ENCODE assay signal across 1 cellular context in genomic region chr19:17305517-17306284, GRCh38.
TF ChIP-seq lines count a peak whose summit lies in the region.

MRPL34 (plus strand) TSS chr19:17305872; CDS start chr19:17305893, 21 bp downstream.

TF ChIP-seq in HepG2, 621 proteins besides CTCF, POLR2A, EP300 and RAD21 (continued from another document and continues in another):
- TF ChIP-seq, protein P1, sequence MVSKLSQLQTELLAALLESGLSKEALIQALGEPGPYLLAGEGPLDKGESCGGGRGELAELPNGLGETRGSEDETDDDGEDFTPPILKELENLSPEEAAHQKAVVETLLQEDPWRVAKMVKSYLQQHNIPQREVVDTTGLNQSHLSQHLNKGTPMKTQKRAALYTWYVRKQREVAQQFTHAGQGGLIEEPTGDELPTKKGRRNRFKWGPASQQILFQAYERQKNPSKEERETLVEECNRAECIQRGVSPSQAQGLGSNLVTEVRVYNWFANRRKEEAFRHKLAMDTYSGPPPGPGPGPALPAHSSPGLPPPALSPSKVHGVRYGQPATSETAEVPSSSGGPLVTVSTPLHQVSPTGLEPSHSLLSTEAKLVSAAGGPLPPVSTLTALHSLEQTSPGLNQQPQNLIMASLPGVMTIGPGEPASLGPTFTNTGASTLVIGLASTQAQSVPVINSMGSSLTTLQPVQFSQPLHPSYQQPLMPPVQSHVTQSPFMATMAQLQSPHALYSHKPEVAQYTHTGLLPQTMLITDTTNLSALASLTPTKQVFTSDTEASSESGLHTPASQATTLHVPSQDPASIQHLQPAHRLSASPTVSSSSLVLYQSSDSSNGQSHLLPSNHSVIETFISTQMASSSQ (IDR thresholded peaks at IDR 0.05; ENCODE audit: low read depth), result no peak
- TF ChIP-seq, protein P1 (CRISPR knock-in tag; IDR thresholded peaks at IDR 0.05; ENCODE audit: borderline replicate concordance), result no peak; the same call in 1 of the 2 replicates
- TF ChIP-seq ZNF33B (CRISPR knock-in tag; IDR thresholded peaks at IDR 0.05) (no peak; the same call in 1 of the 2 replicates), MYNN (CRISPR knock-in tag; IDR thresholded peaks at IDR 0.05; ENCODE audit: low read depth) (no peak; the same call in 1 of the 2 replicates), FOXA3 (CRISPR knock-in tag; IDR thresholded peaks at IDR 0.05) (peak; percentile 62), LBX2 (CRISPR knock-in tag; IDR thresholded peaks at IDR 0.05; ENCODE audit: borderline replicate concordance) (no peak), ZNF451 (CRISPR knock-in tag; IDR thresholded peaks at IDR 0.05) (no peak), ZNF136 (CRISPR knock-in tag; IDR thresholded peaks at IDR 0.05; ENCODE audit: low read depth) (no peak), HNRNPK (IDR thresholded peaks at IDR 0.05; ENCODE audit: low read depth, low read length, poor library complexity, severe bottlenecking) (peak; percentile 97), TARDBP (CRISPR knock-in tag; IDR thresholded peaks at IDR 0.05) (peak; percentile 74), ZNF772 (CRISPR knock-in tag; IDR thresholded peaks at IDR 0.05) (peak; percentile 58; the same call in 1 of the 2 replicates), ZNF431 (CRISPR knock-in tag; IDR thresholded peaks at IDR 0.05; ENCODE audit: borderline replicate concordance, low read depth) (no peak), FOXM1 (CRISPR knock-in tag; IDR thresholded peaks at IDR 0.05) (no peak), MAFK (conservative IDR thresholded peaks at IDR 0.05 in 1 of 2, IDR thresholded peaks at IDR 0.05 in 1 of 2; ENCODE audit: low read length in 2 of 2) (no peak), MTA3 (CRISPR knock-in tag; IDR thresholded peaks at IDR 0.05) (no peak), FOXP1 (IDR thresholded peaks at IDR 0.05) (no peak; the same call in 1 of the 2 replicates), FOXP1 (CRISPR knock-in tag; IDR thresholded peaks at IDR 0.05) (no peak), RBM39 (IDR thresholded peaks at IDR 0.05; ENCODE audit: low read depth, low read length, poor library complexity, severe bottlenecking) (peak; percentile 59), ZNF629 (CRISPR knock-in tag; conservative IDR thresholded peaks at IDR 0.05) (no peak), ZNF737 (CRISPR knock-in tag; IDR thresholded peaks at IDR 0.05; ENCODE audit: borderline replicate concordance) (no peak), ZNF672 (CRISPR knock-in tag; IDR thresholded peaks at IDR 0.05) (no peak), KAT2B (IDR thresholded peaks at IDR 0.05; ENCODE audit: borderline replicate concordance, low read depth, low read length) (no peak), ZBTB37 (CRISPR knock-in tag; IDR thresholded peaks at IDR 0.05) (no peak), ZNF326 (CRISPR knock-in tag; IDR thresholded peaks at IDR 0.05; ENCODE audit: borderline replicate concordance) (no peak), ZNF660 (CRISPR knock-in tag; IDR thresholded peaks at IDR 0.05; ENCODE audit: borderline replicate concordance, low read depth) (no peak), ZNF619 (CRISPR knock-in tag; IDR thresholded peaks at IDR 0.05) (0 out of 2 replicates have a peak, but pooled peaks have one; percentile 22), NCOA1 (CRISPR knock-in tag; IDR thresholded peaks at IDR 0.05) (0 out of 2 replicates have a peak, but pooled peaks have one; percentile 31), ZNF543 (CRISPR knock-in tag; IDR thresholded peaks at IDR 0.05) (peak; percentile 83), MATR3 (CRISPR knock-in tag; IDR thresholded peaks at IDR 0.05) (no peak), SMARCC2 (IDR thresholded peaks at IDR 0.05) (no peak), SMARCE1 (IDR thresholded peaks at IDR 0.05; ENCODE audit: borderline replicate concordance) (no peak), XBP1 (CRISPR knock-in tag; IDR thresholded peaks at IDR 0.05) (peak; percentile 83; the same call in 1 of the 2 replicates), ZNF337 (CRISPR knock-in tag; IDR thresholded peaks at IDR 0.05; ENCODE audit: borderline replicate concordance, low read depth) (peak; percentile 14; the same call in 1 of the 2 replicates), ZNF430 (CRISPR knock-in tag; IDR thresholded peaks at IDR 0.05) (no peak; the same call in 1 of the 2 replicates)
- TF ChIP-seq, protein P2, sequence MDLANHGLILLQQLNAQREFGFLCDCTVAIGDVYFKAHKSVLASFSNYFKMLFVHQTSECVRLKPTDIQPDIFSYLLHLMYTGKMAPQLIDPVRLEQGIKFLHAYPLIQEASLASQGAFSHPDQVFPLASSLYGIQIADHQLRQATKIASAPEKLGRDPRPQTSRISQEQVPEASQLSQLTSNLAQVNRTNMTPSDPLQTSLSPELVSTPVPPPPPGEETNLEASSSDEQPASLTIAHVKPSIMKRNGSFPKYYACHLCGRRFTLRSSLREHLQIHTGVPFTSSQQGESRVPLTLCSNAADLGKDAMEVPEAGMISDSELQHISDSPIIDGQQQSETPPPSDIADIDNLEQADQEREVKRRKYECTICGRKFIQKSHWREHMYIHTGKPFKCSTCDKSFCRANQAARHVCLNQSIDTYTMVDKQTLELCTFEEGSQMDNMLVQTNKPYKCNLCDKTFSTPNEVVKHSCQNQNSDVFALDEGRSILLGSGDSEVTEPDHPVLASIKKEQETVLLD (CRISPR knock-in tag; IDR thresholded peaks at IDR 0.05; ENCODE audit: low read depth), result no peak
- TF ChIP-seq, protein P3, sequence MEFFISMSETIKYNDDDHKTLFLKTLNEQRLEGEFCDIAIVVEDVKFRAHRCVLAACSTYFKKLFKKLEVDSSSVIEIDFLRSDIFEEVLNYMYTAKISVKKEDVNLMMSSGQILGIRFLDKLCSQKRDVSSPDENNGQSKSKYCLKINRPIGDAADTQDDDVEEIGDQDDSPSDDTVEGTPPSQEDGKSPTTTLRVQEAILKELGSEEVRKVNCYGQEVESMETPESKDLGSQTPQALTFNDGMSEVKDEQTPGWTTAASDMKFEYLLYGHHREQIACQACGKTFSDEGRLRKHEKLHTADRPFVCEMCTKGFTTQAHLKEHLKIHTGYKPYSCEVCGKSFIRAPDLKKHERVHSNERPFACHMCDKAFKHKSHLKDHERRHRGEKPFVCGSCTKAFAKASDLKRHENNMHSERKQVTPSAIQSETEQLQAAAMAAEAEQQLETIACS (CRISPR knock-in tag; IDR thresholded peaks at IDR 0.05), result no peak
- TF ChIP-seq, protein P4, sequence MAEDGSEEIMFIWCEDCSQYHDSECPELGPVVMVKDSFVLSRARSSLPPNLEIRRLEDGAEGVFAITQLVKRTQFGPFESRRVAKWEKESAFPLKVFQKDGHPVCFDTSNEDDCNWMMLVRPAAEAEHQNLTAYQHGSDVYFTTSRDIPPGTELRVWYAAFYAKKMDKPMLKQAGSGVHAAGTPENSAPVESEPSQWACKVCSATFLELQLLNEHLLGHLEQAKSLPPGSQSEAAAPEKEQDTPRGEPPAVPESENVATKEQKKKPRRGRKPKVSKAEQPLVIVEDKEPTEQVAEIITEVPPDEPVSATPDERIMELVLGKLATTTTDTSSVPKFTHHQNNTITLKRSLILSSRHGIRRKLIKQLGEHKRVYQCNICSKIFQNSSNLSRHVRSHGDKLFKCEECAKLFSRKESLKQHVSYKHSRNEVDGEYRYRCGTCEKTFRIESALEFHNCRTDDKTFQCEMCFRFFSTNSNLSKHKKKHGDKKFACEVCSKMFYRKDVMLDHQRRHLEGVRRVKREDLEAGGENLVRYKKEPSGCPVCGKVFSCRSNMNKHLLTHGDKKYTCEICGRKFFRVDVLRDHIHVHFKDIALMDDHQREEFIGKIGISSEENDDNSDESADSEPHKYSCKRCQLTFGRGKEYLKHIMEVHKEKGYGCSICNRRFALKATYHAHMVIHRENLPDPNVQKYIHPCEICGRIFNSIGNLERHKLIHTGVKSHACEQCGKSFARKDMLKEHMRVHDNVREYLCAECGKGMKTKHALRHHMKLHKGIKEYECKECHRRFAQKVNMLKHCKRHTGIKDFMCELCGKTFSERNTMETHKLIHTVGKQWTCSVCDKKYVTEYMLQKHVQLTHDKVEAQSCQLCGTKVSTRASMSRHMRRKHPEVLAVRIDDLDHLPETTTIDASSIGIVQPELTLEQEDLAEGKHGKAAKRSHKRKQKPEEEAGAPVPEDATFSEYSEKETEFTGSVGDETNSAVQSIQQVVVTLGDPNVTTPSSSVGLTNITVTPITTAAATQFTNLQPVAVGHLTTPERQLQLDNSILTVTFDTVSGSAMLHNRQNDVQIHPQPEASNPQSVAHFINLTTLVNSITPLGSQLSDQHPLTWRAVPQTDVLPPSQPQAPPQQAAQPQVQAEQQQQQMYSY (CRISPR knock-in tag; IDR thresholded peaks at IDR 0.05), result peak; percentile 68
- TF ChIP-seq, protein P5, sequence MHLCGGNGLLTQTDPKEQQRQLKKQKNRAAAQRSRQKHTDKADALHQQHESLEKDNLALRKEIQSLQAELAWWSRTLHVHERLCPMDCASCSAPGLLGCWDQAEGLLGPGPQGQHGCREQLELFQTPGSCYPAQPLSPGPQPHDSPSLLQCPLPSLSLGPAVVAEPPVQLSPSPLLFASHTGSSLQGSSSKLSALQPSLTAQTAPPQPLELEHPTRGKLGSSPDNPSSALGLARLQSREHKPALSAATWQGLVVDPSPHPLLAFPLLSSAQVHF (CRISPR knock-in tag; IDR thresholded peaks at IDR 0.05), result no peak
- TF ChIP-seq, protein P6, sequence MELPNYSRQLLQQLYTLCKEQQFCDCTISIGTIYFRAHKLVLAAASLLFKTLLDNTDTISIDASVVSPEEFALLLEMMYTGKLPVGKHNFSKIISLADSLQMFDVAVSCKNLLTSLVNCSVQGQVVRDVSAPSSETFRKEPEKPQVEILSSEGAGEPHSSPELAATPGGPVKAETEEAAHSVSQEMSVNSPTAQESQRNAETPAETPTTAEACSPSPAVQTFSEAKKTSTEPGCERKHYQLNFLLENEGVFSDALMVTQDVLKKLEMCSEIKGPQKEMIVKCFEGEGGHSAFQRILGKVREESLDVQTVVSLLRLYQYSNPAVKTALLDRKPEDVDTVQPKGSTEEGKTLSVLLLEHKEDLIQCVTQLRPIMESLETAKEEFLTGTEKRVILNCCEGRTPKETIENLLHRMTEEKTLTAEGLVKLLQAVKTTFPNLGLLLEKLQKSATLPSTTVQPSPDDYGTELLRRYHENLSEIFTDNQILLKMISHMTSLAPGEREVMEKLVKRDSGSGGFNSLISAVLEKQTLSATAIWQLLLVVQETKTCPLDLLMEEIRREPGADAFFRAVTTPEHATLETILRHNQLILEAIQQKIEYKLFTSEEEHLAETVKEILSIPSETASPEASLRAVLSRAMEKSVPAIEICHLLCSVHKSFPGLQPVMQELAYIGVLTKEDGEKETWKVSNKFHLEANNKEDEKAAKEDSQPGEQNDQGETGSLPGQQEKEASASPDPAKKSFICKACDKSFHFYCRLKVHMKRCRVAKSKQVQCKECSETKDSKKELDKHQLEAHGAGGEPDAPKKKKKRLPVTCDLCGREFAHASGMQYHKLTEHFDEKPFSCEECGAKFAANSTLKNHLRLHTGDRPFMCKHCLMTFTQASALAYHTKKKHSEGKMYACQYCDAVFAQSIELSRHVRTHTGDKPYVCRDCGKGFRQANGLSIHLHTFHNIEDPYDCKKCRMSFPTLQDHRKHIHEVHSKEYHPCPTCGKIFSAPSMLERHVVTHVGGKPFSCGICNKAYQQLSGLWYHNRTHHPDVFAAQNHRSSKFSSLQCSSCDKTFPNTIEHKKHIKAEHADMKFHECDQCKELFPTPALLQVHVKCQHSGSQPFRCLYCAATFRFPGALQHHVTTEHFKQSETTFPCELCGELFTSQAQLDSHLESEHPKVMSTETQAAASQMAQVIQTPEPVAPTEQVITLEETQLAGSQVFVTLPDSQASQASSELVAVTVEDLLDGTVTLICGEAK (IDR thresholded peaks at IDR 0.05), result no peak
- TF ChIP-seq, protein P6 (CRISPR knock-in tag; IDR thresholded peaks at IDR 0.05), result no peak; the same call in 1 of the 2 replicates
